In genomic region chr14:34711169-34711568, GRCh38 we compare ENCODE assay signal across 9 cellular contexts. TPM values are rescaled to one million over a fixed set of nuclear protein-coding genes. Genes with fewer than 3 reads are reported as not detected.
DNase-seq lines count a peak whose midpoint lies in the region; ATAC-seq and TF ChIP-seq lines count a peak whose summit lies in the region.
"Had no signal": no experiment of that assay in that cellular context is flagged by ENCODE, and none has a peak within 500 bp of the region (broad histone marks: within the 10 kb centered on the region; RNA-seq: fewer than 3 reads in every experiment).

No MANE protein-coding gene starts in this region.

- no peak overlapping the region for H3K23ac ChIP-seq in mesenchymal stem cell (ENCODE audit: low read length in 2 of 2)

- intact Hi-C loops in activated CD4-positive, alpha-beta T cell treated with anti-CD3 and anti-CD28 coated beads for 36 hours (cut with DNase I, micrococcal nuclease) = loop anchor here (5.0 to 10.0 kb wide), 4 partner anchors 79 to 274 kb away; partner anchors contain the start of genes SNX6 (in 1 of the 2), SPTSSA (in 1 of the 2) and SRP54 (in 1 of the 2)
- intact Hi-C loops in upper lobe of right lung (cut with DNase I) = no loop called here

- no peak overlapping the region for H3K4me2 ChIP-seq in mesenchymal stem cell (ENCODE audit: low read length, poor library complexity, severe bottlenecking)

- H3K18ac ChIP-seq in mesenchymal stem cell (ENCODE audit: low read depth in 1 of 2, low read length in 2 of 2) = no peak overlapping the region

- H3K9me3 Mint-ChIP-seq in activated CD4-positive, alpha-beta T cell treated with anti-CD3 and anti-CD28 coated beads for 36 hours (ENCODE audit: low read depth) = no peaks in the 10 kb centered on the region
- H3K9me3 Mint-ChIP-seq in activated CD4-positive, alpha-beta memory T cell treated with anti-CD3 and anti-CD28 coated beads, Interleukin-2, amount 10 ng/mL, durations not matched to agents 7 days and 5 days = no peaks in the 10 kb centered on the region
- H3K9me3 Mint-ChIP-seq: naive B cell had no signal

- no peak overlapping the region for H3K14ac ChIP-seq in mesenchymal stem cell (ENCODE audit: low read length in 2 of 2)

- no peak overlapping the region for H2AFZ ChIP-seq in mesenchymal stem cell (ENCODE audit: low read depth, low read length)

- peak overlapping the region; percentile 98 for H3K9ac ChIP-seq in mesenchymal stem cell (ENCODE audit: low read length)

- no peak overlapping the region for H3K4ac ChIP-seq in mesenchymal stem cell (ENCODE audit: low read depth in 1 of 2, low read length in 2 of 2)

- H3K36me3 ChIP-seq in mesenchymal stem cell (ENCODE audit: control insufficient read depth in 1 of 2, insufficient read depth in 2 of 2, low read depth in 1 of 2, low read length in 2 of 2) (peaks cover 3 to 28% of the 10 kb centered on the region in 2 experiments), upper lobe of right lung (peaks cover 14% of the 10 kb centered on the region)

- CTCF ChIA-PET in activated CD4-positive, alpha-beta T cell treated with anti-CD3 and anti-CD28 coated beads for 36 hours (lab: Charles Lee) = interaction anchor here (0.8 to 6.9 kb wide), 3 partner anchors 12 to 41 kb away, joined by 4 to 65 read pairs (median 21); no protein-coding TSS in a partner anchor
- CTCF ChIA-PET in activated CD4-positive, alpha-beta memory T cell treated with anti-CD3 and anti-CD28 coated beads, Interleukin-2, amount 10 ng/mL, durations not matched to agents 7 days and 5 days (lab: Charles Lee) = interaction anchor here (2.0 to 6.8 kb wide), 2 partner anchors 12 to 39 kb away, joined by 9 to 37 read pairs; no protein-coding TSS in a partner anchor

- DNase-seq in HS-27A (ENCODE audit: low read depth) (peak; percentile 92), amniotic stem cell (lab: John Stamatoyannopoulos, UW) (peak; percentile 82), mesenchymal stem cell (peak; percentile 91), mucosa of gallbladder (ENCODE audit: low spot score) (no peak), upper lobe of right lung (no peak)
- DNase-seq in activated CD4-positive, alpha-beta T cell treated with anti-CD3 and anti-CD28 coated beads for 36 hours = no peak
- DNase-seq in activated CD4-positive, alpha-beta memory T cell treated with anti-CD3 and anti-CD28 coated beads, Interleukin-2, amount 10 ng/mL, durations not matched to agents 7 days and 5 days = no peak
- DNase-seq: naive B cell had no signal

- H3K27me3 ChIP-seq in mesenchymal stem cell (ENCODE audit: control insufficient read depth in 1 of 2, insufficient read depth in 1 of 2, low read length in 2 of 2) (no peaks in the 10 kb centered on the region), upper lobe of right lung (no peaks in the 10 kb centered on the region)

- peaks cover 12% of the 10 kb centered on the region for H3K36me3 Mint-ChIP-seq in activated CD4-positive, alpha-beta T cell treated with anti-CD3 and anti-CD28 coated beads for 36 hours (ENCODE audit: low read depth)
- peaks cover 25% of the 10 kb centered on the region for H3K36me3 Mint-ChIP-seq in activated CD4-positive, alpha-beta memory T cell treated with anti-CD3 and anti-CD28 coated beads, Interleukin-2, amount 10 ng/mL, durations not matched to agents 7 days and 5 days (ENCODE audit: low read depth)
- H3K36me3 Mint-ChIP-seq: naive B cell had no signal

- H2BK120ac ChIP-seq in mesenchymal stem cell (ENCODE audit: low read depth, low read length) = no peak overlapping the region

- H3K4me1 Mint-ChIP-seq in activated CD4-positive, alpha-beta T cell treated with anti-CD3 and anti-CD28 coated beads for 36 hours = peaks cover 21% of the 10 kb centered on the region
- peaks cover 31% of the 10 kb centered on the region for H3K4me1 Mint-ChIP-seq in activated CD4-positive, alpha-beta memory T cell treated with anti-CD3 and anti-CD28 coated beads, Interleukin-2, amount 10 ng/mL, durations not matched to agents 7 days and 5 days

- 10% methylated on average over 2 of the region's 3 CpGs for WGBS in mesenchymal stem cell

- TF ChIP-seq CTCF in upper lobe of right lung (IDR thresholded peaks at IDR 0.05) = no peak

- H3K4me1 ChIP-seq in mesenchymal stem cell (ENCODE audit: control insufficient read depth, insufficient read depth, low read depth, low read length) (no peaks in the 10 kb centered on the region), upper lobe of right lung (peaks cover 13% of the 10 kb centered on the region)

- H3K4me3 Mint-ChIP-seq in activated CD4-positive, alpha-beta T cell treated with anti-CD3 and anti-CD28 coated beads for 36 hours = no peak overlapping the region
- no peak overlapping the region for H3K4me3 Mint-ChIP-seq in activated CD4-positive, alpha-beta memory T cell treated with anti-CD3 and anti-CD28 coated beads, Interleukin-2, amount 10 ng/mL, durations not matched to agents 7 days and 5 days

- H3K27ac ChIP-seq in mesenchymal stem cell (ENCODE audit: low read length, poor library complexity, severe bottlenecking) (peak overlapping the region; percentile 45), upper lobe of right lung (no peak overlapping the region)

- H2BK12ac ChIP-seq in mesenchymal stem cell (ENCODE audit: low read length in 2 of 2) = no peak overlapping the region

- H3K27ac Mint-ChIP-seq in activated CD4-positive, alpha-beta T cell treated with anti-CD3 and anti-CD28 coated beads for 36 hours = no peak overlapping the region
- no peak overlapping the region for H3K27ac Mint-ChIP-seq in activated CD4-positive, alpha-beta memory T cell treated with anti-CD3 and anti-CD28 coated beads, Interleukin-2, amount 10 ng/mL, durations not matched to agents 7 days and 5 days
- H3K27ac Mint-ChIP-seq: naive B cell had no signal

- H3K79me1 ChIP-seq in mesenchymal stem cell (replicated peaks; ENCODE audit: low read length, poor library complexity, severe bottlenecking) = peaks cover 2% of the 10 kb centered on the region

- no peak overlapping the region for H2BK15ac ChIP-seq in mesenchymal stem cell (ENCODE audit: low read depth, poor library complexity, severe bottlenecking)

- no peak overlapping the region for H2AK5ac ChIP-seq in mesenchymal stem cell (ENCODE audit: low read length, severe bottlenecking)

- no peak overlapping the region for H4K8ac ChIP-seq in mesenchymal stem cell (ENCODE audit: low read length)

- H4K91ac ChIP-seq in mesenchymal stem cell (ENCODE audit: low read length) = no peak overlapping the region

- ATAC-seq in GM19035 (IDR thresholded peaks at IDR 0.05; ENCODE audit: unreplicated experiment) (peak; percentile 33), upper lobe of right lung (no peak)
- no peak for ATAC-seq in activated CD4-positive, alpha-beta T cell treated with anti-CD3 and anti-CD28 coated beads for 36 hours

- no peaks in the 10 kb centered on the region for H3K9me3 ChIP-seq in mesenchymal stem cell (ENCODE audit: control insufficient read depth, low read length)
- no peaks in the 10 kb centered on the region for H3K9me3 ChIP-seq in upper lobe of right lung

- peak overlapping the region in 1 of 2 experiments; percentile 88 for H3K4me3 ChIP-seq in mesenchymal stem cell (ENCODE audit: insufficient read depth in 1 of 2, low read depth in 1 of 2, low read length in 2 of 2)
- H3K4me3 ChIP-seq in upper lobe of right lung = no peak overlapping the region

- H2BK5ac ChIP-seq in mesenchymal stem cell (ENCODE audit: low read depth, low read length, poor library complexity, severe bottlenecking) = no peak overlapping the region

- POLR2A ChIA-PET in activated CD4-positive, alpha-beta T cell treated with anti-CD3 and anti-CD28 coated beads for 36 hours (lab: Charles Lee) = no interaction called here
- POLR2A ChIA-PET in activated CD4-positive, alpha-beta memory T cell treated with anti-CD3 and anti-CD28 coated beads, Interleukin-2, amount 10 ng/mL, durations not matched to agents 7 days and 5 days (lab: Charles Lee) = interaction anchor here (1.0 kb wide), 1 partner anchor 46 kb away, joined by 3 read pairs; no protein-coding TSS in a partner anchor

- no peaks in the 10 kb centered on the region for H3K27me3 Mint-ChIP-seq in activated CD4-positive, alpha-beta T cell treated with anti-CD3 and anti-CD28 coated beads for 36 hours
- no peaks in the 10 kb centered on the region for H3K27me3 Mint-ChIP-seq in activated CD4-positive, alpha-beta memory T cell treated with anti-CD3 and anti-CD28 coated beads, Interleukin-2, amount 10 ng/mL, durations not matched to agents 7 days and 5 days
- H3K27me3 Mint-ChIP-seq: naive B cell had no signal

RNA-seq across cellular contexts. Expression of gene CFL2, which starts 3.2 kb away (rescaled TPM):
- polyA plus RNA-seq in mesenchymal stem cell (2013, experiment 1 of 2) = 111 TPM
- polyA plus RNA-seq in mesenchymal stem cell (2013, experiment 2 of 2) = 121 TPM
- total RNA-seq in activated CD4-positive, alpha-beta T cell treated with anti-CD3 and anti-CD28 coated beads for 36 hours = 1 to 10 TPM; 4.5 to 6.8 TPM
- 1 to 10 TPM; 7.7 to 9.0 TPM for total RNA-seq in activated CD4-positive, alpha-beta memory T cell treated with anti-CD3 and anti-CD28 coated beads, Interleukin-2, amount 10 ng/mL, durations not matched to agents 7 days and 5 days
- total RNA-seq in mucosa of gallbladder (64.3 TPM), upper lobe of right lung (56.5 TPM)

Comparison
In these comparisons a context has a peak if more than half of its experiments do, and no peak if none do; other contexts are left out.
1. DNase-seq: peak in HS-27A (single experiment), amniotic stem cell (single experiment) and mesenchymal stem cell (single experiment); none in activated CD4-positive, alpha-beta T cell treated with anti-CD3 and anti-CD28 coated beads for 36 hours (single experiment), activated CD4-positive, alpha-beta memory T cell treated with anti-CD3 and anti-CD28 coated beads, Interleukin-2, amount 10 ng/mL, durations not matched to agents 7 days and 5 days (single experiment), mucosa of gallbladder (single experiment) and upper lobe of right lung (single experiment).